Comparison of ENCODE assay signal across 21 cellular contexts in the genomic region with DNA sequence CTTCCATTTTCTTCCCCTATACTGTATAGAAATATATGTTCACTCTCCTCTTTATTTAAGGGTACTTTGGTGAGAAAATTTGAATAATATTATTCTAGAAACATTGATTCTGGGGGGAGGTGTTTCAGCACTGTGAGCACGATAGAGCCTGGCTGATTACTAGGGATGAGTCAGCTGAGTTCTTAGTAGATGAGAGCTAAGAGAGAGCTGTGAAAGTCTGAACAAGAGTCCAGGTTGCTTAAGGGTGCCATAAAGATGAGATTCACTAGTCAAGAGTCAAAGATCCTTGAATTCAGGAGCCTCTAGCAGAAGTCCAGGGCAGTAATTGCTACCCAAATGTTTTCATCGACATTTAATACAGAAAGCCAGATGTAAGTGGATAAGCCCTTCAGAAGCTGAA.
DNase-seq lines count a peak whose midpoint lies in the region; ATAC-seq and TF ChIP-seq lines count a peak whose summit lies in the region.
"Had no signal": no experiment of that assay in that cellular context is flagged by ENCODE, and none has a peak within 500 bp of the region (broad histone marks: within the 10 kb centered on the region; RNA-seq: fewer than 3 reads in every experiment).

No MANE protein-coding gene starts in this region.

- no peak for TF ChIP-seq CTCF in GM10248 (IDR thresholded peaks at IDR 0.05; ENCODE audit: control extremely low read depth, extremely low read depth, low read depth, missing control alignments)

- no peak for ATAC-seq in HG03175 (IDR thresholded peaks at IDR 0.05; ENCODE audit: unreplicated experiment)
- ATAC-seq: PC-3, Right ventricle myocardium inferior, SK-N-SH treated with all-trans-retinoic acid at 6 μM for 48 hours had no signal

- POLR2A ChIA-PET in GM10248 (lab: Yijun Ruan, JAX), result no interaction called here

- CTCF ChIA-PET in GM10248 (lab: Yijun Ruan, JAX), result interaction anchor here (1.5 kb wide), 1 partner anchor 10 kb away, joined by 3 read pairs; no protein-coding TSS in a partner anchor

- peak; percentile 18 for DNase-seq in DMS53 (lab: John Stamatoyannopoulos, UW)
- DNase-seq in DMS53 treated with DMSO at 0.1 percent for 48 hours (lab: John Stamatoyannopoulos, UW; ENCODE audit: unreplicated experiment), result no peak
- peak; percentile 6 for DNase-seq in astrocyte of the hippocampus (ENCODE audit: low read depth, low spot score)
- peak; percentile 15 for DNase-seq in kidney tubule cell (ENCODE audit: low spot score)
- no peak for DNase-seq in GM10248 (ENCODE audit: extremely low spot score)
- no peak for DNase-seq in NCI-H2107 treated with DMSO at 0.1 percent for 48 hours (lab: John Stamatoyannopoulos, UW; ENCODE audit: unreplicated experiment)
- DNase-seq: BE2C; CD8-positive, alpha-beta memory T cell; DMS 273 treated with DMSO at 0.1 percent for 48 hours; DND-41; GOT3; MM.1S; NCI-H2029; NCI-H2171; NCI-H226; NCI-H510A treated with DMSO at 0.1 percent for 48 hours; PC-3; SJCRH30 had no signal

Comparison
In these comparisons a context has a peak if more than half of its experiments do, and no peak if none do; other contexts are left out.
1. DNase-seq: peak in DMS53 (single experiment), astrocyte of the hippocampus (single experiment) and kidney tubule cell (single experiment); none in DMS53 treated with DMSO at 0.1 percent for 48 hours (single experiment), GM10248 (single experiment) and NCI-H2107 treated with DMSO at 0.1 percent for 48 hours (single experiment).